Comparison of ENCODE assay signal across 1 cellular context in genomic region chr3:24832878-24833277, GRCh38.
TF ChIP-seq lines count a peak whose summit lies in the region.

No MANE protein-coding gene starts in this region.

TF ChIP-seq in HEK293, 187 proteins besides CTCF, POLR2A, EP300 and RAD21 (continued from another document and continues in another):
- TF ChIP-seq WT1 (tag by site-specific recombination; IDR thresholded peaks at IDR 0.05) (peak; percentile 67), INSM2 (tag by site-specific recombination; IDR thresholded peaks at IDR 0.05) (no peak), ZNF266 (tag by site-specific recombination; IDR thresholded peaks at IDR 0.05; ENCODE audit: low read depth) (no peak), EGR2 (tag by site-specific recombination; IDR thresholded peaks at IDR 0.05; ENCODE audit: low read depth) (peak; percentile 74), ZXDB (tag by site-specific recombination; IDR thresholded peaks at IDR 0.05) (no peak), ZNF664 (tag by site-specific recombination; IDR thresholded peaks at IDR 0.05) (no peak), PATZ1 (tag by site-specific recombination; IDR thresholded peaks at IDR 0.05) (no peak), ZNF335 (tag by site-specific recombination; conservative IDR thresholded peaks at IDR 0.05) (no peak; the same call in none of the 2 replicates), PRDM10 (tag by site-specific recombination; IDR thresholded peaks at IDR 0.05) (no peak; the same call in 1 of the 2 replicates), ZNF274 (IDR thresholded peaks at IDR 0.05; ENCODE audit: low read length) (no peak), ZNF274 (tag by site-specific recombination; IDR thresholded peaks at IDR 0.05; ENCODE audit: borderline replicate concordance) (no peak), ZNF624 (tag by site-specific recombination; IDR thresholded peaks at IDR 0.05) (no peak), ZNF239 (tag by site-specific recombination; IDR thresholded peaks at IDR 0.05) (no peak), REPIN1 (tag by site-specific recombination; IDR thresholded peaks at IDR 0.05; ENCODE audit: low read depth) (no peak), ZNF174 (tag by site-specific recombination; IDR thresholded peaks at IDR 0.05) (no peak), ZNF692 (tag by site-specific recombination; IDR thresholded peaks at IDR 0.05) (peak; percentile 57), ZNF677 (tag by site-specific recombination; IDR thresholded peaks at IDR 0.05) (no peak), PRDM1 (tag by site-specific recombination; IDR thresholded peaks at IDR 0.05) (peak; percentile 53; the same call in 1 of the 2 replicates), GLIS1 (tag by site-specific recombination; IDR thresholded peaks at IDR 0.05) (no peak), PRDM4 (tag by site-specific recombination; IDR thresholded peaks at IDR 0.05) (no peak), ZNF658 (tag by site-specific recombination; IDR thresholded peaks at IDR 0.05) (no peak), RBAK (tag by site-specific recombination; IDR thresholded peaks at IDR 0.05) (no peak), MYNN (tag by site-specific recombination; IDR thresholded peaks at IDR 0.05; ENCODE audit: borderline replicate concordance) (no peak), ZSCAN30 (tag by site-specific recombination; IDR thresholded peaks at IDR 0.05) (no peak), AEBP2 (tag by site-specific recombination; IDR thresholded peaks at IDR 0.05; ENCODE audit: borderline replicate concordance) (no peak), ZNF707 (tag by site-specific recombination; IDR thresholded peaks at IDR 0.05) (no peak), ZNF175 (tag by site-specific recombination; IDR thresholded peaks at IDR 0.05) (no peak), ZNF449 (tag by site-specific recombination; IDR thresholded peaks at IDR 0.05) (no peak), ZNF23 (tag by site-specific recombination; IDR thresholded peaks at IDR 0.05; ENCODE audit: borderline replicate concordance) (no peak), ZBTB6 (tag by site-specific recombination; IDR thresholded peaks at IDR 0.05) (no peak), ZNF132 (tag by site-specific recombination; IDR thresholded peaks at IDR 0.05; ENCODE audit: borderline replicate concordance) (no peak), ZSCAN23 (tag by site-specific recombination; IDR thresholded peaks at IDR 0.05) (no peak), ZNF37A (tag by site-specific recombination; IDR thresholded peaks at IDR 0.05) (no peak), GLIS2 (tag by site-specific recombination; IDR thresholded peaks at IDR 0.05) (no peak), ZBTB20 (tag by site-specific recombination; IDR thresholded peaks at IDR 0.05) (peak; percentile 36; the same call in 1 of the 2 replicates), ZNF362 (tag by site-specific recombination; IDR thresholded peaks at IDR 0.05) (no peak), ZNF138 (tag by site-specific recombination; IDR thresholded peaks at IDR 0.05; ENCODE audit: borderline replicate concordance) (no peak), ZNF140 (tag by site-specific recombination; IDR thresholded peaks at IDR 0.05) (no peak), OSR2 (tag by site-specific recombination; IDR thresholded peaks at IDR 0.05) (peak; percentile 95), ZNF366 (tag by site-specific recombination; conservative IDR thresholded peaks at IDR 0.05) (peak; percentile 76), ZEB2 (tag by site-specific recombination; IDR thresholded peaks at IDR 0.05) (peak; percentile 44; the same call in 1 of the 2 replicates), ZBTB44 (tag by site-specific recombination; IDR thresholded peaks at IDR 0.05) (no peak), SALL2 (tag by site-specific recombination; IDR thresholded peaks at IDR 0.05; ENCODE audit: borderline replicate concordance) (no peak)
